Comparison of ENCODE assay signal across 22 cellular contexts in the genomic region with DNA sequence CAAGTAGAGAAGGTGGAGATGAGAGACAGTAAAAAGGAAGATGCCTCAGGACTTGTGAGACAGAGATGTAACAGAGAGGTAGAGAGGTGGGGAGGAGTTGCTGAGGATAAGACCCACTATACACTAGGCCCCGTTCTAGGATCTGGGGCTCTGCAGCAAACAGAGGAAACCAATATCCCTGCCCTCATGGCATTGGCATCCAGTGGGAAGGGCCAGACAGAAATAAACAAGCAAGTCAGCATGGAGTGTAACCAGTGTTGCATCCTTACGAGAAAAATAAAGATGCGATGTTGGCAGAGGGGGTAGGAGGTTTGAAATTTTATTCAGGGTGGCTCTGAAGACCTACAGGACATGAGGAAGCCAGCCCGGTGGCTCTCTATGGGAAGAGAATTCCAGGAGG.
"Had no signal": no experiment of that assay in that cellular context is flagged by ENCODE, and none has a peak within 500 bp of the region (broad histone marks: within the 10 kb centered on the region; RNA-seq: fewer than 3 reads in every experiment).

No MANE protein-coding gene starts in this region.

- H3K4me1 ChIP-seq: foreskin keratinocyte, neural progenitor cell had no signal

- H3K27ac ChIP-seq: cardiac muscle cell, foreskin keratinocyte, lower lobe of right lung, neural progenitor cell, pancreas, VCaP had no signal

- ATAC-seq: activated naive CD8-positive, alpha-beta T cell treated with anti-CD3 and anti-CD28 coated beads, Interleukin-2, amount 50 U/mL, for 24 hours; esophagus mucosa; foreskin keratinocyte; lower lobe of right lung; pancreas; stimulated activated naive CD8-positive, alpha-beta T cell treated with anti-CD3 and anti-CD28 coated beads, Interleukin-15, Interleukin-2, amounts not matched to agents 100 U/mL and 50 U/mL, for 24 hours had no signal

- H3K36me3 ChIP-seq: cardiac muscle cell, lower lobe of right lung, neural progenitor cell, pancreas had no signal

- FAIRE-seq: astrocyte, colon, pancreas, small intestine had no signal

- H3K4me3 ChIP-seq: cardiac muscle cell, lower lobe of right lung, neural progenitor cell, pancreas had no signal

- DNase-seq: activated CD4-positive, alpha-beta T cell treated with anti-CD3 and anti-CD28 coated beads for 1 hour; activated CD4-positive, alpha-beta T cell treated with anti-CD3 and anti-CD28 coated beads, Interleukin-2, amount 50 U/mL, for 4 hours; activated naive CD4-positive, alpha-beta T cell treated with anti-CD3 and anti-CD28 coated beads for 36 hours; activated naive CD8-positive, alpha-beta T cell treated with anti-CD3 and anti-CD28 coated beads, Interleukin-2, amount 50 U/mL, for 24 hours; foreskin keratinocyte; head of caudate nucleus; lower lobe of right lung; midbrain; naive B cell; pancreas; small intestine; stimulated activated CD4-positive, alpha-beta T cell treated with anti-CD3 and anti-CD28 coated beads, Interleukin-4, amount 100 ng/mL, for 4 hours; stimulated activated CD8-positive, alpha-beta memory T cell treated with anti-CD3 and anti-CD28 coated beads, Interleukin-4, amount 100 ng/mL, for 48 hours; stimulated activated naive CD8-positive, alpha-beta T cell treated with anti-CD3 and anti-CD28 coated beads, Interleukin-15, Interleukin-2, amounts not matched to agents 100 U/mL and 50 U/mL, for 24 hours; T-helper 1 cell; trophoblast cell had no signal

- H3K27me3 ChIP-seq: cardiac muscle cell, foreskin keratinocyte, neural progenitor cell, pancreas had no signal

- H3K9me3 ChIP-seq: lower lobe of right lung, pancreas had no signal

- H3K9ac ChIP-seq: neural progenitor cell had no signal

- H2AFZ ChIP-seq: neural progenitor cell had no signal

- H3K4me2 ChIP-seq: neural progenitor cell had no signal
